ENCODE assay signal across 22 cellular contexts in genomic region chr3:52145736-52146110, GRCh38. TPM values are rescaled to one million over a fixed set of nuclear protein-coding genes. Genes with fewer than 3 reads are reported as not detected.
DNase-seq lines count a peak whose midpoint lies in the region; ATAC-seq and TF ChIP-seq lines count a peak whose summit lies in the region.
"Had no signal": no experiment of that assay in that cellular context is flagged by ENCODE, and none has a peak within 500 bp of the region (broad histone marks: within the 10 kb centered on the region; RNA-seq: fewer than 3 reads in every experiment).

No MANE protein-coding gene starts in this region.

- H3K36me3 Mint-ChIP-seq in natural killer cell treated with Interleukin-12 subunit alpha and Interleukin-12 subunit beta and Interleukin-15 and Interleukin-18, amount 100 ng/mL, for 72 hours: no peaks in the 10 kb centered on the region
- no peaks in the 10 kb centered on the region for H3K36me3 Mint-ChIP-seq in natural killer cell
- H3K36me3 Mint-ChIP-seq in neural progenitor cell: peaks cover 9% of the 10 kb centered on the region
- H3K36me3 Mint-ChIP-seq: CD4-positive, CD25-positive, alpha-beta regulatory T cell; CD8-positive, alpha-beta T cell had no signal

- no peak overlapping the region for H3K27ac Mint-ChIP-seq in natural killer cell treated with Interleukin-12 subunit alpha and Interleukin-12 subunit beta and Interleukin-15 and Interleukin-18, amount 100 ng/mL, for 72 hours
- H3K27ac Mint-ChIP-seq in natural killer cell (no peak overlapping the region), neural progenitor cell (no peak overlapping the region)
- H3K27ac Mint-ChIP-seq: B cell; CD4-positive, CD25-positive, alpha-beta regulatory T cell; CD8-positive, alpha-beta T cell; GM23338; HFFc6 had no signal

- peaks cover 5% of the 10 kb centered on the region for H3F3A ChIP-seq in neural progenitor cell (ENCODE audit: low read depth)

- no peak for TF ChIP-seq CTCF in natural killer cell (IDR thresholded peaks at IDR 0.05)
- TF ChIP-seq CTCF in neural progenitor cell (IDR thresholded peaks at IDR 0.05): no peak
- no peak for TF ChIP-seq CTCF in spleen (IDR thresholded peaks at IDR 0.05 in 8 of 11, conservative IDR thresholded peaks at IDR 0.05 in 3 of 11)
- TF ChIP-seq CTCF in omental fat pad (IDR thresholded peaks at IDR 0.05): no peak

- TF ChIP-seq POLR2A in spleen (IDR thresholded peaks at IDR 0.05): no peak

- H3K9me3 ChIP-seq in neural progenitor cell (ENCODE audit: low read depth) (no peaks in the 10 kb centered on the region), spleen (no peaks in the 10 kb centered on the region)
- H3K9me3 ChIP-seq: BLaER1, Caco-2, HAP-1 had no signal

- no peak overlapping the region for H2AFZ ChIP-seq in neural progenitor cell (replicated peaks)
- H2AFZ ChIP-seq: GM23338 had no signal

- H3K36me3 ChIP-seq in neural progenitor cell: no peaks in the 10 kb centered on the region
- H3K36me3 ChIP-seq in spleen: peaks cover 0 to 71% (median 0%) of the 10 kb centered on the region in 6 donors

- H3K4me1 Mint-ChIP-seq in natural killer cell treated with Interleukin-12 subunit alpha and Interleukin-12 subunit beta and Interleukin-15 and Interleukin-18, amount 100 ng/mL, for 72 hours (ENCODE audit: low read depth in 2 of 2): peaks cover 9 to 14% of the 10 kb centered on the region in 2 donors
- H3K4me1 Mint-ChIP-seq in natural killer cell (peaks cover 6 to 7% of the 10 kb centered on the region in 2 donors), neural progenitor cell (peaks cover 7% of the 10 kb centered on the region)

- whole genome bisulfite sequencing in spleen, 5 donors: 95 to 100% (median 96%) methylated on average over 8 of the region's 8 CpGs

- H4K20me1 ChIP-seq in neural progenitor cell (ENCODE audit: low read depth): peaks cover 8% of the 10 kb centered on the region
- H4K20me1 ChIP-seq: BLaER1 had no signal

- H3K4me3 ChIP-seq in neural progenitor cell (no peak overlapping the region), spleen (no peak overlapping the region)
- H3K4me3 ChIP-seq: BLaER1, GM12878, GM23338, HAP-1 had no signal

- H3K79me2 ChIP-seq in neural progenitor cell (ENCODE audit: low read depth): no peaks in the 10 kb centered on the region

- H3K27me3 ChIP-seq in neural progenitor cell: no peaks in the 10 kb centered on the region
- no peaks in the 10 kb centered on the region for H3K27me3 ChIP-seq in spleen (replicated peaks in 1 of 7)
- H3K27me3 ChIP-seq: BLaER1 had no signal

- H3K27me3 Mint-ChIP-seq in natural killer cell treated with Interleukin-12 subunit alpha and Interleukin-12 subunit beta and Interleukin-15 and Interleukin-18, amount 100 ng/mL, for 72 hours: no peaks in the 10 kb centered on the region
- no peaks in the 10 kb centered on the region for H3K27me3 Mint-ChIP-seq in natural killer cell (ENCODE audit: low read depth in 2 of 2)
- no peaks in the 10 kb centered on the region for H3K27me3 Mint-ChIP-seq in neural progenitor cell (ENCODE audit: insufficient read depth, low read depth)
- H3K27me3 Mint-ChIP-seq: B cell; CD4-positive, CD25-positive, alpha-beta regulatory T cell had no signal

- intact Hi-C loops in natural killer cell (cut with micrococcal nuclease): no loop called here
- intact Hi-C loops in spleen (cut with DNase I; ENCODE audit: low total_unique reads): no loop called here

- no peak for ATAC-seq in natural killer cell treated with Interleukin-12 subunit alpha and Interleukin-12 subunit beta and Interleukin-15 and Interleukin-18, amount 100 ng/mL, for 72 hours
- ATAC-seq in natural killer cell (no peak), omental fat pad (ENCODE audit: low FRiP score) (no peak)
- ATAC-seq: CD8-positive, alpha-beta T cell; GM12878; GM23338 had no signal

- H3K4me3 Mint-ChIP-seq in natural killer cell treated with Interleukin-12 subunit alpha and Interleukin-12 subunit beta and Interleukin-15 and Interleukin-18, amount 100 ng/mL, for 72 hours: no peak overlapping the region
- no peak overlapping the region for H3K4me3 Mint-ChIP-seq in natural killer cell
- peak overlapping the region; percentile 66 for H3K4me3 Mint-ChIP-seq in neural progenitor cell
- H3K4me3 Mint-ChIP-seq: B cell; CD4-positive, CD25-positive, alpha-beta regulatory T cell; CD8-positive, alpha-beta T cell; GM23338; HFFc6 had no signal

- no peak overlapping the region for H3K4me2 ChIP-seq in neural progenitor cell
- H3K4me2 ChIP-seq: BLaER1, GM23338 had no signal

- H3K4me1 ChIP-seq in neural progenitor cell (peaks cover 3% of the 10 kb centered on the region), spleen (peaks cover 0 to 11% (median 8%) of the 10 kb centered on the region in 6 donors)
- H3K4me1 ChIP-seq: Caco-2, HAP-1 had no signal

- DNase-seq in natural killer cell treated with Interleukin-12 subunit alpha and Interleukin-12 subunit beta and Interleukin-15 and Interleukin-18, amount 100 ng/mL, for 72 hours (ENCODE audit: low spot score): peak; percentile 47
- DNase-seq in natural killer cell: no peak
- no peak for DNase-seq in neural progenitor cell (ENCODE audit: low spot score)
- peak; percentile 53 for DNase-seq in spleen
- DNase-seq in omental fat pad (ENCODE audit: low spot score): no peak
- DNase-seq in DMS53 (lab: John Stamatoyannopoulos, UW): no peak
- no peak for DNase-seq in islet precursor cell
- DNase-seq: Caco-2; CD4-positive, CD25-positive, alpha-beta regulatory T cell; CD8-positive, alpha-beta T cell; DMS153; DMS79; EL; GDM1; HFFc6 had no signal

- H3K27ac ChIP-seq in neural progenitor cell (no peak overlapping the region), spleen (no peak overlapping the region)
- H3K27ac ChIP-seq: 22Rv1, BLaER1, C4-2B had no signal

- H3K9ac ChIP-seq in neural progenitor cell: no peak overlapping the region
- H3K9ac ChIP-seq: BLaER1 had no signal

- no peaks in the 10 kb centered on the region for H3K9me3 Mint-ChIP-seq in natural killer cell treated with Interleukin-12 subunit alpha and Interleukin-12 subunit beta and Interleukin-15 and Interleukin-18, amount 100 ng/mL, for 72 hours
- H3K9me3 Mint-ChIP-seq in natural killer cell: no peaks in the 10 kb centered on the region
- no peaks in the 10 kb centered on the region for H3K9me3 Mint-ChIP-seq in neural progenitor cell
- H3K9me3 Mint-ChIP-seq: CD4-positive, CD25-positive, alpha-beta regulatory T cell; CD8-positive, alpha-beta T cell; GM23338; HFFc6 had no signal

RNA-seq across cellular contexts. Expression of gene POC1A, which starts 8.5 kb away (rescaled TPM):
- 10 to 100 TPM; 14.9 to 35.3 TPM for total RNA-seq in natural killer cell treated with Interleukin-12 subunit alpha and Interleukin-12 subunit beta and Interleukin-15 and Interleukin-18, amount 100 ng/mL, for 72 hours
- total RNA-seq in natural killer cell: 1 to 10 TPM; 1.3 to 2.6 (median 2.4) TPM
- total RNA-seq in neural progenitor cell (ENCODE audit: low replicate concordance): 10.3 and 18.7 TPM in 2 replicates
- total RNA-seq in spleen: 1 to 10 TPM; 1.6 to 4.4 (median 2.5) TPM
- polyA plus RNA-seq in spleen: 1 to 10 TPM; 2.4 to 3.2 (median 3.2) TPM
- 1 to 10 TPM in 3 of 4 donors, under 1 TPM in 1; 0.65 to 2.0 (median 1.2) TPM for total RNA-seq in omental fat pad

RNA-seq across cellular contexts. Expression of gene ALAS1, which starts 52.2 kb away (rescaled TPM):
- total RNA-seq in natural killer cell treated with Interleukin-12 subunit alpha and Interleukin-12 subunit beta and Interleukin-15 and Interleukin-18, amount 100 ng/mL, for 72 hours: 100 to 1,000 TPM in 1 of 2 donors, 10 to 100 TPM in 1; 93.6 to 121 TPM
- total RNA-seq in natural killer cell (10 to 100 TPM; 17.0 to 34.5 (median 33.4) TPM), neural progenitor cell (ENCODE audit: low replicate concordance) (35.0 and 54.9 TPM in 2 replicates), spleen (10 to 100 TPM; 25.3 to 40.8 (median 33.8) TPM), omental fat pad (10 to 100 TPM; 29.3 to 79.7 (median 31.0) TPM)
- polyA plus RNA-seq in spleen: 10 to 100 TPM; 13.0 to 25.3 (median 15.4) TPM

Comparison
In these comparisons a context has a peak if more than half of its experiments do, and no peak if none do; other contexts are left out.
1. DNase-seq: peak in natural killer cell treated with Interleukin-12 subunit alpha and Interleukin-12 subunit beta and Interleukin-15 and Interleukin-18, amount 100 ng/mL, for 72 hours (single experiment) and spleen (single experiment); none in natural killer cell (single experiment), neural progenitor cell (single experiment), omental fat pad (single experiment), DMS53 (single experiment) and islet precursor cell (single experiment).